14 cellular contexts compared by ENCODE assay signal in the genomic region with DNA sequence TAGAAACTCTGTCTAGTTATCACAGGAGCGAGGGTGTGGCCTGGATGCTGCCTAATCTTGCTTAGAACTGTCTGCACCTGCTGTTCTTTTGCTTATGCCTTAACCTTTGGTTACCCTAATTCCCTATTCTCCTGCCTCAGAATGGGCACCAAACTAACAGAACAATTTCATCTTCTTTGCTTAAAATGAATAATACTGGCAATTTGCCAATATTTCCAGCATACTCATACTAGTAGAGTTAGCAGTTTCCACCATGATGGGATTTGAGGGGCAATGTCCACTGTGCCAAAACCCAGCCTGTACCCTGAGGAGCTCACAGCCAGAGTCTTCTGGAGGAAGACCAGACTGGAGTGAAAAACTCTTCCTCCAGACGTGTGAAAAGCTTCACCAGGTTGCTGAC.
DNase-seq lines count a peak whose midpoint lies in the region; ATAC-seq and TF ChIP-seq lines count a peak whose summit lies in the region.
"Had no signal": no experiment of that assay in that cellular context is flagged by ENCODE, and none has a peak within 500 bp of the region (broad histone marks: within the 10 kb centered on the region; RNA-seq: fewer than 3 reads in every experiment).

No MANE protein-coding gene starts in this region.

- no peak for TF ChIP-seq CTCF in endothelial cell (IDR thresholded peaks at IDR 0.05; ENCODE audit: unreplicated experiment)
- TF ChIP-seq CTCF in CD4-positive, alpha-beta T cell (IDR thresholded peaks at IDR 0.05): no peak

- ATAC-seq in CD4-positive, alpha-beta T cell (ENCODE audit: poor library complexity): no peak
- no peak for ATAC-seq in Right ventricle myocardium inferior
- ATAC-seq: CD8-positive, alpha-beta T cell had no signal

- H3K4me1 Mint-ChIP-seq in endothelial cell (ENCODE audit: unreplicated experiment): no peaks in the 10 kb centered on the region
- H3K4me1 Mint-ChIP-seq in CD4-positive, alpha-beta T cell (ENCODE audit: low read depth): no peaks in the 10 kb centered on the region

- no peak overlapping the region for H3K14ac ChIP-seq in trophoblast cell (ENCODE audit: low read length)

- no peaks in the 10 kb centered on the region for H3K36me3 Mint-ChIP-seq in endothelial cell (ENCODE audit: low read depth, unreplicated experiment)
- H3K36me3 Mint-ChIP-seq in CD4-positive, alpha-beta T cell (ENCODE audit: low read depth): no peaks in the 10 kb centered on the region
- H3K36me3 Mint-ChIP-seq: CD8-positive, alpha-beta T cell had no signal

- no peak overlapping the region for H4K12ac ChIP-seq in trophoblast cell (ENCODE audit: low read depth, low read length)

- H3K4me1 ChIP-seq in trophoblast cell (ENCODE audit: control insufficient read depth in 1 of 2, insufficient read depth in 2 of 2, low read length in 2 of 2): no peaks in the 10 kb centered on the region

- H3K4ac ChIP-seq in trophoblast cell (ENCODE audit: low read depth, low read length): no peak overlapping the region

- POLR2A ChIA-PET in CD4-positive, alpha-beta T cell (lab: Charles Lee): no interaction called here

- H4K91ac ChIP-seq in trophoblast cell (ENCODE audit: low read depth, low read length): no peak overlapping the region

- H3K9me3 ChIP-seq in trophoblast cell (ENCODE audit: insufficient read depth, low read depth, low read length): peaks cover 2% of the 10 kb centered on the region
- H3K9me3 ChIP-seq in CD4-positive, alpha-beta T cell (ENCODE audit: control insufficient read depth, low read length): no peaks in the 10 kb centered on the region
- H3K9me3 ChIP-seq: Caco-2, HAP-1 had no signal

- H3K18ac ChIP-seq in trophoblast cell (ENCODE audit: low read length): no peak overlapping the region

- H3K9me3 Mint-ChIP-seq in endothelial cell (ENCODE audit: unreplicated experiment): no peaks in the 10 kb centered on the region
- peaks cover 5% of the 10 kb centered on the region for H3K9me3 Mint-ChIP-seq in CD4-positive, alpha-beta T cell

- no peak overlapping the region for H3K4me3 ChIP-seq in trophoblast cell (ENCODE audit: low read depth, low read length)
- H3K4me3 ChIP-seq: HAP-1 had no signal

- H4K8ac ChIP-seq in trophoblast cell (ENCODE audit: low read depth, low read length): no peak overlapping the region

- H2BK12ac ChIP-seq in trophoblast cell (ENCODE audit: low read length): no peak overlapping the region

- DNase-seq in RKO (ENCODE audit: low spot score) (peak; percentile 4), endothelial cell (ENCODE audit: low spot score) (no peak), trophoblast cell (no peak), Right ventricle myocardium inferior (ENCODE audit: missing footprints) (no peak)
- no peak for DNase-seq in CD4-positive, alpha-beta T cell
- DNase-seq: C1 segment of cervical spinal cord; Caco-2; CD8-positive, alpha-beta T cell; DMS153; DND-41; GOT3; HFFc6 had no signal

- H3K27me3 Mint-ChIP-seq in endothelial cell (ENCODE audit: unreplicated experiment): peaks cover 3% of the 10 kb centered on the region
- H3K27me3 Mint-ChIP-seq in CD4-positive, alpha-beta T cell: peaks cover 31% of the 10 kb centered on the region

- H3K79me2 ChIP-seq in trophoblast cell (ENCODE audit: control insufficient read depth, insufficient read depth, low read length, poor library complexity): no peaks in the 10 kb centered on the region

- H2BK5ac ChIP-seq in trophoblast cell (ENCODE audit: low read depth, low read length, poor library complexity): no peak overlapping the region

- no peak overlapping the region for H3K27ac ChIP-seq in trophoblast cell (ENCODE audit: low read depth, low read length)
- no peak overlapping the region for H3K27ac ChIP-seq in CD4-positive, alpha-beta T cell (ENCODE audit: low read depth, low read length)

- no peak overlapping the region for H2AK5ac ChIP-seq in trophoblast cell (ENCODE audit: low read length)

- intact Hi-C loops in CD4-positive, alpha-beta T cell (cut with DNase I, micrococcal nuclease): no loop called here
- intact Hi-C loops in Right ventricle myocardium inferior (cut with DNase I): no loop called here

- H3K4me3 Mint-ChIP-seq in endothelial cell (ENCODE audit: unreplicated experiment): peak overlapping the region; percentile 16
- no peak overlapping the region for H3K4me3 Mint-ChIP-seq in CD4-positive, alpha-beta T cell
- H3K4me3 Mint-ChIP-seq: CD8-positive, alpha-beta T cell; HFFc6 had no signal

- H3K4me2 ChIP-seq in trophoblast cell (ENCODE audit: low read length): no peak overlapping the region

- WGBS in trophoblast cell (ENCODE audit: extremely low coverage, insufficient coverage, insufficient read length): no CpG with 5 or more reads among the region's 2 CpGs

- no peaks in the 10 kb centered on the region for H3K79me1 ChIP-seq in trophoblast cell (ENCODE audit: low read length)

- H3K36me3 ChIP-seq in trophoblast cell (ENCODE audit: control insufficient read depth in 1 of 2, insufficient read depth in 2 of 2, low read length in 2 of 2): no peaks in the 10 kb centered on the region
- H3K36me3 ChIP-seq: HAP-1 had no signal

- no peak overlapping the region for H3K23ac ChIP-seq in trophoblast cell (ENCODE audit: low read length)

- CTCF ChIA-PET in CD4-positive, alpha-beta T cell (lab: Charles Lee): no interaction called here

- no peak for TF ChIP-seq RAD21 in Ishikawa (IDR thresholded peaks at IDR 0.05; ENCODE audit: low read depth)

- TF ChIP-seq EP300 in Ishikawa (IDR thresholded peaks at IDR 0.05; ENCODE audit: borderline replicate concordance): no peak

- H3K27me3 ChIP-seq in trophoblast cell (ENCODE audit: insufficient read depth, low read length): no peaks in the 10 kb centered on the region
- H3K27me3 ChIP-seq in CD4-positive, alpha-beta T cell (ENCODE audit: control insufficient read depth, insufficient read depth, low read length): no peaks in the 10 kb centered on the region

- no peak overlapping the region for H3K9ac ChIP-seq in trophoblast cell (ENCODE audit: low read length)

- no peak overlapping the region for H2BK120ac ChIP-seq in trophoblast cell (ENCODE audit: insufficient read depth, low read length, poor library complexity)

- H2AFZ ChIP-seq in trophoblast cell (ENCODE audit: insufficient read depth, low read length, poor library complexity): no peak overlapping the region

- H3K27ac Mint-ChIP-seq in endothelial cell (ENCODE audit: unreplicated experiment): no peak overlapping the region
- H3K27ac Mint-ChIP-seq in CD4-positive, alpha-beta T cell: no peak overlapping the region
- H3K27ac Mint-ChIP-seq: CD8-positive, alpha-beta T cell; HFFc6 had no signal

TF ChIP-seq in Ishikawa, 13 proteins besides CTCF, POLR2A, EP300 and RAD21:
- TF ChIP-seq YY1 (IDR thresholded peaks at IDR 0.05; ENCODE audit: low read depth): no peak
- TF ChIP-seq EGR1 (IDR thresholded peaks at IDR 0.05): no peak
- no peak for TF ChIP-seq CREB1 (IDR thresholded peaks at IDR 0.05; ENCODE audit: low read depth)
- TF ChIP-seq CEBPB (IDR thresholded peaks at IDR 0.05): no peak
- TF ChIP-seq TCF12 (IDR thresholded peaks at IDR 0.05; ENCODE audit: low read depth): no peak
- TF ChIP-seq, protein P1, sequence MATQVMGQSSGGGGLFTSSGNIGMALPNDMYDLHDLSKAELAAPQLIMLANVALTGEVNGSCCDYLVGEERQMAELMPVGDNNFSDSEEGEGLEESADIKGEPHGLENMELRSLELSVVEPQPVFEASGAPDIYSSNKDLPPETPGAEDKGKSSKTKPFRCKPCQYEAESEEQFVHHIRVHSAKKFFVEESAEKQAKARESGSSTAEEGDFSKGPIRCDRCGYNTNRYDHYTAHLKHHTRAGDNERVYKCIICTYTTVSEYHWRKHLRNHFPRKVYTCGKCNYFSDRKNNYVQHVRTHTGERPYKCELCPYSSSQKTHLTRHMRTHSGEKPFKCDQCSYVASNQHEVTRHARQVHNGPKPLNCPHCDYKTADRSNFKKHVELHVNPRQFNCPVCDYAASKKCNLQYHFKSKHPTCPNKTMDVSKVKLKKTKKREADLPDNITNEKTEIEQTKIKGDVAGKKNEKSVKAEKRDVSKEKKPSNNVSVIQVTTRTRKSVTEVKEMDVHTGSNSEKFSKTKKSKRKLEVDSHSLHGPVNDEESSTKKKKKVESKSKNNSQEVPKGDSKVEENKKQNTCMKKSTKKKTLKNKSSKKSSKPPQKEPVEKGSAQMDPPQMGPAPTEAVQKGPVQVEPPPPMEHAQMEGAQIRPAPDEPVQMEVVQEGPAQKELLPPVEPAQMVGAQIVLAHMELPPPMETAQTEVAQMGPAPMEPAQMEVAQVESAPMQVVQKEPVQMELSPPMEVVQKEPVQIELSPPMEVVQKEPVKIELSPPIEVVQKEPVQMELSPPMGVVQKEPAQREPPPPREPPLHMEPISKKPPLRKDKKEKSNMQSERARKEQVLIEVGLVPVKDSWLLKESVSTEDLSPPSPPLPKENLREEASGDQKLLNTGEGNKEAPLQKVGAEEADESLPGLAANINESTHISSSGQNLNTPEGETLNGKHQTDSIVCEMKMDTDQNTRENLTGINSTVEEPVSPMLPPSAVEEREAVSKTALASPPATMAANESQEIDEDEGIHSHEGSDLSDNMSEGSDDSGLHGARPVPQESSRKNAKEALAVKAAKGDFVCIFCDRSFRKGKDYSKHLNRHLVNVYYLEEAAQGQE (IDR thresholded peaks at IDR 0.05; ENCODE audit: low read depth): no peak
- 0 out of 2 replicates have a peak, but pooled peaks have one; percentile 37 for TF ChIP-seq NFIC (IDR thresholded peaks at IDR 0.05)
- TF ChIP-seq, protein P2, sequence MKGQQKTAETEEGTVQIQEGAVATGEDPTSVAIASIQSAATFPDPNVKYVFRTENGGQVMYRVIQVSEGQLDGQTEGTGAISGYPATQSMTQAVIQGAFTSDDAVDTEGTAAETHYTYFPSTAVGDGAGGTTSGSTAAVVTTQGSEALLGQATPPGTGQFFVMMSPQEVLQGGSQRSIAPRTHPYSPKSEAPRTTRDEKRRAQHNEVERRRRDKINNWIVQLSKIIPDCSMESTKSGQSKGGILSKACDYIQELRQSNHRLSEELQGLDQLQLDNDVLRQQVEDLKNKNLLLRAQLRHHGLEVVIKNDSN (IDR thresholded peaks at IDR 0.05): no peak
TF ChIP-seq in Ishikawa: peak in this region for 1.
